8 cellular contexts compared by ENCODE assay signal in genomic region chr1:2255420-2256369, GRCh38. TPM values are rescaled to one million over a fixed set of nuclear protein-coding genes. Genes with fewer than 3 reads are reported as not detected.
DNase-seq lines count a peak whose midpoint lies in the region; ATAC-seq lines count a peak whose summit lies in the region.

No MANE protein-coding gene starts in this region.

- POLR2A ChIA-PET in T-cell (lab: Charles Lee) = interaction anchor here (0.5 to 2.6 kb wide), 10 partner anchors 8 to 1237 kb away, joined by 3 to 25 read pairs (median 6); no protein-coding TSS in a partner anchor

- peaks cover 6% of the 10 kb centered on the region for H3K36me3 ChIP-seq in adipocyte (ENCODE audit: control insufficient read depth, insufficient read depth, low read length, severe bottlenecking)

- H3K4me1 Mint-ChIP-seq in T-cell = peaks cover 56 to 60% (median 60%) of the 10 kb centered on the region in 3 donors

- H3K27me3 Mint-ChIP-seq in T-cell = no peaks in the 10 kb centered on the region

- H3K27ac Mint-ChIP-seq in T-cell = no peak overlapping the region

- H3K4me1 ChIP-seq in adipocyte (ENCODE audit: control insufficient read depth, insufficient read depth, low read length) = peaks cover 36% of the 10 kb centered on the region

- DNase-seq in T-cell = peak; percentile 45 to 97 (median 87)
- peak; percentile 32 for DNase-seq in adipocyte (ENCODE audit: low read depth)
- DNase-seq in stimulated activated CD8-positive, alpha-beta memory T cell treated with anti-CD3 and anti-CD28 coated beads, Interleukin-4, amount 100 ng/mL, for 4 hours (ENCODE audit: low read depth in 2 of 2, low spot score in 1 of 2) = peak; percentile 58 to 61

- no peaks in the 10 kb centered on the region for H3K9me3 ChIP-seq in adipocyte (ENCODE audit: control insufficient read depth, low read length)

- peaks cover 28% of the 10 kb centered on the region for H3K36me3 Mint-ChIP-seq in T-cell

- ATAC-seq in GM18519 (IDR thresholded peaks at IDR 0.05; ENCODE audit: low FRiP score, unreplicated experiment) = peak; percentile 33
- peak; percentile 56 for ATAC-seq in HG03565 (IDR thresholded peaks at IDR 0.05; ENCODE audit: unreplicated experiment)
- ATAC-seq in T-cell (replicated peaks in 1 of 4) = peak; percentile 66 to 73 (median 66)
- no peak for ATAC-seq in HG02588 (IDR thresholded peaks at IDR 0.05; ENCODE audit: unreplicated experiment)
- ATAC-seq in GM19463 (IDR thresholded peaks at IDR 0.05; ENCODE audit: unreplicated experiment) = no peak

- no peak overlapping the region for H3K9ac ChIP-seq in adipocyte (ENCODE audit: low read length)

- CTCF ChIA-PET in T-cell (lab: Charles Lee) = interaction anchor here in 1 of 2 donors (0.9 to 1.7 kb wide), 5 partner anchors 21 to 126 kb away, joined by 3 to 11 read pairs (median 6); partner anchors contain the start of gene FAAP20

- H3K4me3 Mint-ChIP-seq in T-cell = no peak overlapping the region

- peaks cover 0 to 5% (median 3%) of the 10 kb centered on the region in 3 donors for H3K9me3 Mint-ChIP-seq in T-cell

- H3K4me3 ChIP-seq in adipocyte (ENCODE audit: low read length) = no peak overlapping the region

- H3K27ac ChIP-seq in layer of hippocampus (ENCODE audit: low read depth, low read length) = peak overlapping the region; percentile 76

- H3K27me3 ChIP-seq in adipocyte (replicated peaks; ENCODE audit: control insufficient read depth, insufficient read depth, low read length) (no peaks in the 10 kb centered on the region), layer of hippocampus (ENCODE audit: control insufficient read depth, insufficient read depth, low read length) (no peaks in the 10 kb centered on the region)

RNA-seq across cellular contexts. Expression of gene SKI, which starts 27.6 kb away (rescaled TPM):
- 100 to 1,000 TPM; 137 to 299 (median 157) TPM for total RNA-seq in T-cell

Comparison
In these comparisons a context has a peak if more than half of its experiments do, and no peak if none do; other contexts are left out.
1. ATAC-seq: peak in GM18519 (single experiment), HG03565 (single experiment) and T-cell (4 of 4); none in HG02588 (single experiment) and GM19463 (single experiment).
2. DNase-seq: peak in every context shown above with its lines; median percentile 87 in T-cell; 60 in stimulated activated CD8-positive, alpha-beta memory T cell treated with anti-CD3 and anti-CD28 coated beads, Interleukin-4, amount 100 ng/mL, for 4 hours; 32 in adipocyte.